Comparison of ENCODE assay signal across 1 cellular context in the genomic region with DNA sequence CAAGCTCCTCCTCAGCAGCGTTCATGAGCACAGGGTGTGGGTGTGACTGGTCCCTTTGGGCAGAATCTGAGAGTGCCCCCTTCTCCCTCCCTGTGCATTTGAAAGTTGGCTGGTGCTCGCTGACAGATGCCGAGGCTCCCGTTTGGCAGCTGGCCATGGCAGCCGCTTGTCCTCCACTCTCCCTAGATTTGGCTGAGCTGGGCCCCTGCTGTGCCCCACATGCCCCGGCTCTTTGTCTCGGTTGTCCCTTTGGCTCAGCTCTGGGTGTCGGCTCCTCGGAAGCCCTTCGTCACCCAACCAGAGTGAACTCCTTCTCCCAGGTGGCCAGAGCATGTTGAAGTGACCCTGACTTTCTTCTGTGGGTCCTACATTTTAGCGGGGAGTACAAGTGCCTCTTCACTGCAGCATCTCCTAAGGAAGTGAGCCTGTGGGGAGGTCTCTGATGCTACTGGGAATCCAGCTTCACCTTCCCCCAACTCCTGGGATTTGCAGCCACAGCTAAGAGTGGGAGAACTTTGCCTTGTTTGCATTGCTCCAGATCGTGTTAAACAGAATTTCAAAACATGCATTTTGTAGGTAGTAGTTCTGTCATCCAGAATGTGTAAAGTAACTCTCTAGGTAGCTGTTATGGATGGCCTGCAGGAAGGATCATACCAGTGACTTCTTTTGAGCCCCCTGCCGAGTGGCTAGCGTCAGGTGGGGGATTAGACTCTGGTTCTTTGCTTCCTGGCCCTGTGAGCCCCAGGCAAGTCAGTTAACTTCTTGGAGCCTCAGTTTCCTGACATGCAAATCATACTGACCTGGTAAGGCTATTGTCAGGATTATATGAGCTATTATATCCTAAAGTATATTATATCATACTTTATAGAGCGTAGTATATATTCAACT.
TF ChIP-seq lines count a peak whose summit lies in the region.

No MANE protein-coding gene starts in this region.

TF ChIP-seq in HepG2, 621 proteins besides CTCF, POLR2A, EP300 and RAD21 (continued from another document):
- TF ChIP-seq, protein P1, sequence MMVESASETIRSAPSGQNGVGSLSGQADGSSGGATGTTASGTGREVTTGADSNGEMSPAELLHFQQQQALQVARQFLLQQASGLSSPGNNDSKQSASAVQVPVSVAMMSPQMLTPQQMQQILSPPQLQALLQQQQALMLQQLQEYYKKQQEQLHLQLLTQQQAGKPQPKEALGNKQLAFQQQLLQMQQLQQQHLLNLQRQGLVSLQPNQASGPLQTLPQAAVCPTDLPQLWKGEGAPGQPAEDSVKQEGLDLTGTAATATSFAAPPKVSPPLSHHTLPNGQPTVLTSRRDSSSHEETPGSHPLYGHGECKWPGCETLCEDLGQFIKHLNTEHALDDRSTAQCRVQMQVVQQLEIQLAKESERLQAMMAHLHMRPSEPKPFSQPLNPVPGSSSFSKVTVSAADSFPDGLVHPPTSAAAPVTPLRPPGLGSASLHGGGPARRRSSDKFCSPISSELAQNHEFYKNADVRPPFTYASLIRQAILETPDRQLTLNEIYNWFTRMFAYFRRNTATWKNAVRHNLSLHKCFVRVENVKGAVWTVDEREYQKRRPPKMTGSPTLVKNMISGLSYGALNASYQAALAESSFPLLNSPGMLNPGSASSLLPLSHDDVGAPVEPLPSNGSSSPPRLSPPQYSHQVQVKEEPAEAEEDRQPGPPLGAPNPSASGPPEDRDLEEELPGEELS (CRISPR knock-in tag; IDR thresholded peaks at IDR 0.05) = no peak
- no peak for TF ChIP-seq ZNF235 (CRISPR knock-in tag; IDR thresholded peaks at IDR 0.05; ENCODE audit: borderline replicate concordance)
- peak; percentile 36; the same call in 1 of the 2 replicates for TF ChIP-seq ZMYM4 (CRISPR knock-in tag; IDR thresholded peaks at IDR 0.05)
- TF ChIP-seq, protein P2, sequence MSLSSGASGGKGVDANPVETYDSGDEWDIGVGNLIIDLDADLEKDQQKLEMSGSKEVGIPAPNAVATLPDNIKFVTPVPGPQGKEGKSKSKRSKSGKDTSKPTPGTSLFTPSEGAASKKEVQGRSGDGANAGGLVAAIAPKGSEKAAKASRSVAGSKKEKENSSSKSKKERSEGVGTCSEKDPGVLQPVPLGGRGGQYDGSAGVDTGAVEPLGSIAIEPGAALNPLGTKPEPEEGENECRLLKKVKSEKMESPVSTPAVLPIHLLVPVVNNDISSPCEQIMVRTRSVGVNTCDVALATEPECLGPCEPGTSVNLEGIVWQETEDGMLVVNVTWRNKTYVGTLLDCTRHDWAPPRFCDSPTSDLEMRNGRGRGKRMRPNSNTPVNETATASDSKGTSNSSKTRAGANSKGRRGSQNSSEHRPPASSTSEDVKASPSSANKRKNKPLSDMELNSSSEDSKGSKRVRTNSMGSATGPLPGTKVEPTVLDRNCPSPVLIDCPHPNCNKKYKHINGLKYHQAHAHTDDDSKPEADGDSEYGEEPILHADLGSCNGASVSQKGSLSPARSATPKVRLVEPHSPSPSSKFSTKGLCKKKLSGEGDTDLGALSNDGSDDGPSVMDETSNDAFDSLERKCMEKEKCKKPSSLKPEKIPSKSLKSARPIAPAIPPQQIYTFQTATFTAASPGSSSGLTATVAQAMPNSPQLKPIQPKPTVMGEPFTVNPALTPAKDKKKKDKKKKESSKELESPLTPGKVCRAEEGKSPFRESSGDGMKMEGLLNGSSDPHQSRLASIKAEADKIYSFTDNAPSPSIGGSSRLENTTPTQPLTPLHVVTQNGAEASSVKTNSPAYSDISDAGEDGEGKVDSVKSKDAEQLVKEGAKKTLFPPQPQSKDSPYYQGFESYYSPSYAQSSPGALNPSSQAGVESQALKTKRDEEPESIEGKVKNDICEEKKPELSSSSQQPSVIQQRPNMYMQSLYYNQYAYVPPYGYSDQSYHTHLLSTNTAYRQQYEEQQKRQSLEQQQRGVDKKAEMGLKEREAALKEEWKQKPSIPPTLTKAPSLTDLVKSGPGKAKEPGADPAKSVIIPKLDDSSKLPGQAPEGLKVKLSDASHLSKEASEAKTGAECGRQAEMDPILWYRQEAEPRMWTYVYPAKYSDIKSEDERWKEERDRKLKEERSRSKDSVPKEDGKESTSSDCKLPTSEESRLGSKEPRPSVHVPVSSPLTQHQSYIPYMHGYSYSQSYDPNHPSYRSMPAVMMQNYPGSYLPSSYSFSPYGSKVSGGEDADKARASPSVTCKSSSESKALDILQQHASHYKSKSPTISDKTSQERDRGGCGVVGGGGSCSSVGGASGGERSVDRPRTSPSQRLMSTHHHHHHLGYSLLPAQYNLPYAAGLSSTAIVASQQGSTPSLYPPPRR (CRISPR knock-in tag; IDR thresholded peaks at IDR 0.05; ENCODE audit: borderline replicate concordance) = no peak
- no peak for TF ChIP-seq HOXD1 (CRISPR knock-in tag; IDR thresholded peaks at IDR 0.05)
- TF ChIP-seq PHF21A (CRISPR knock-in tag; IDR thresholded peaks at IDR 0.05) = no peak
- TF ChIP-seq, protein P3, sequence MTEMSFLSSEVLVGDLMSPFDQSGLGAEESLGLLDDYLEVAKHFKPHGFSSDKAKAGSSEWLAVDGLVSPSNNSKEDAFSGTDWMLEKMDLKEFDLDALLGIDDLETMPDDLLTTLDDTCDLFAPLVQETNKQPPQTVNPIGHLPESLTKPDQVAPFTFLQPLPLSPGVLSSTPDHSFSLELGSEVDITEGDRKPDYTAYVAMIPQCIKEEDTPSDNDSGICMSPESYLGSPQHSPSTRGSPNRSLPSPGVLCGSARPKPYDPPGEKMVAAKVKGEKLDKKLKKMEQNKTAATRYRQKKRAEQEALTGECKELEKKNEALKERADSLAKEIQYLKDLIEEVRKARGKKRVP (CRISPR knock-in tag; IDR thresholded peaks at IDR 0.05) = no peak
- peak; percentile 39; the same call in 1 of the 2 replicates for TF ChIP-seq TARDBP (CRISPR knock-in tag; IDR thresholded peaks at IDR 0.05)
- TF ChIP-seq, protein P4, sequence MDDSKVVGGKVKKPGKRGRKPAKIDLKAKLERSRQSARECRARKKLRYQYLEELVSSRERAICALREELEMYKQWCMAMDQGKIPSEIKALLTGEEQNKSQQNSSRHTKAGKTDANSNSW (CRISPR knock-in tag; IDR thresholded peaks at IDR 0.05; ENCODE audit: borderline replicate concordance) = no peak
- TF ChIP-seq, protein P5, sequence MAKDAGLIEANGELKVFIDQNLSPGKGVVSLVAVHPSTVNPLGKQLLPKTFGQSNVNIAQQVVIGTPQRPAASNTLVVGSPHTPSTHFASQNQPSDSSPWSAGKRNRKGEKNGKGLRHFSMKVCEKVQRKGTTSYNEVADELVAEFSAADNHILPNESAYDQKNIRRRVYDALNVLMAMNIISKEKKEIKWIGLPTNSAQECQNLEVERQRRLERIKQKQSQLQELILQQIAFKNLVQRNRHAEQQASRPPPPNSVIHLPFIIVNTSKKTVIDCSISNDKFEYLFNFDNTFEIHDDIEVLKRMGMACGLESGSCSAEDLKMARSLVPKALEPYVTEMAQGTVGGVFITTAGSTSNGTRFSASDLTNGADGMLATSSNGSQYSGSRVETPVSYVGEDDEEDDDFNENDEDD (CRISPR knock-in tag; IDR thresholded peaks at IDR 0.05; ENCODE audit: borderline replicate concordance) = 0 out of 2 replicates have a peak, but pooled peaks have one; percentile 30
- peak; percentile 67 for TF ChIP-seq ARID5B (CRISPR knock-in tag; IDR thresholded peaks at IDR 0.05)
- no peak for TF ChIP-seq HMGXB4 (CRISPR knock-in tag; IDR thresholded peaks at IDR 0.05; ENCODE audit: borderline replicate concordance in 1 of 2, low read depth in 1 of 2)
- no peak for TF ChIP-seq NAIF1 (CRISPR knock-in tag; IDR thresholded peaks at IDR 0.05; ENCODE audit: borderline replicate concordance)
- 0 out of 2 replicates have a peak, but pooled peaks have one; percentile 18 for TF ChIP-seq NCOA2 (CRISPR knock-in tag; IDR thresholded peaks at IDR 0.05)
- TF ChIP-seq ZBTB43 (CRISPR knock-in tag; conservative IDR thresholded peaks at IDR 0.05) = no peak
- peak; percentile 62; the same call in 1 of the 2 replicates for TF ChIP-seq HDAC1 (CRISPR knock-in tag; IDR thresholded peaks at IDR 0.05)
- TF ChIP-seq NR3C1 (CRISPR knock-in tag; IDR thresholded peaks at IDR 0.05) = no peak
- TF ChIP-seq ZNF780A (CRISPR knock-in tag; IDR thresholded peaks at IDR 0.05) = no peak
